ENCODE assay signal across 28 cellular contexts in genomic region chr15:95860406-95860805, GRCh38.
"Had no signal": no experiment of that assay in that cellular context is flagged by ENCODE, and none has a peak within 500 bp of the region (broad histone marks: within the 10 kb centered on the region; RNA-seq: fewer than 3 reads in every experiment).

No MANE protein-coding gene starts in this region.

- DNase-seq: colonic mucosa; cortex of kidney; dermis blood vessel endothelial cell; dorsolateral prefrontal cortex; effector CD4-positive, alpha-beta T cell; effector CD8-positive, alpha-beta T cell; effector memory CD4-positive, alpha-beta T cell; effector memory CD8-positive, alpha-beta T cell; endodermal cell; erythroblast; esophagus squamous epithelium; foreskin fibroblast; foreskin keratinocyte; foreskin melanocyte; gastrocnemius medialis; glutamatergic neuron; head of caudate nucleus; heart left ventricle; heart right ventricle had no signal

- H3K27ac ChIP-seq: colonic mucosa, coronary artery, dorsolateral prefrontal cortex, epithelial cell of prostate, esophagus muscularis mucosa, esophagus squamous epithelium, foreskin keratinocyte, gastrocnemius medialis, gastroesophageal sphincter, heart left ventricle, heart right ventricle had no signal

- H3K36me3 ChIP-seq: colonic mucosa, esophagus muscularis mucosa, esophagus squamous epithelium, gastrocnemius medialis, gastroesophageal sphincter, heart left ventricle, heart right ventricle had no signal

- H3K4me3 ChIP-seq: colonic mucosa, coronary artery, dorsolateral prefrontal cortex, esophagus muscularis mucosa, esophagus squamous epithelium, gastrocnemius medialis, gastroesophageal sphincter, heart left ventricle, heart right ventricle had no signal

- H3K9me3 ChIP-seq: colonic mucosa, esophagus muscularis mucosa, esophagus squamous epithelium, gastrocnemius medialis, gastroesophageal sphincter, heart left ventricle, heart right ventricle had no signal

- ATAC-seq: effector memory CD8-positive, alpha-beta T cell; esophagus mucosa; foreskin keratinocyte; gastrocnemius medialis; gastroesophageal sphincter; heart left ventricle; heart right ventricle had no signal

- H3K4me1 ChIP-seq: colonic mucosa, esophagus muscularis mucosa, esophagus squamous epithelium, foreskin keratinocyte, gastroesophageal sphincter, heart left ventricle, heart right ventricle had no signal

- H3K27me3 ChIP-seq: colonic mucosa, esophagus muscularis mucosa, esophagus squamous epithelium, foreskin keratinocyte, gastrocnemius medialis, gastroesophageal sphincter, heart left ventricle, heart right ventricle had no signal

- FAIRE-seq: colon, endometrium, endothelial cell of umbilical vein, frontal cortex had no signal
